In genomic region chr7:50610521-50611277, GRCh38 we compare ENCODE assay signal across 1 cellular context.
TF ChIP-seq lines count a peak whose summit lies in the region.

No MANE protein-coding gene starts in this region.

TF ChIP-seq in IMR-90, 13 proteins besides CTCF, POLR2A, EP300 and RAD21:
- TF ChIP-seq MXI1 (IDR thresholded peaks at IDR 0.05; ENCODE audit: borderline replicate concordance, low read depth, low read length), result no peak
- no peak for TF ChIP-seq ELK1 (IDR thresholded peaks at IDR 0.05; ENCODE audit: borderline replicate concordance, low read depth, low read length)
- no peak for TF ChIP-seq RFX5 (IDR thresholded peaks at IDR 0.05; ENCODE audit: low read depth, low read length)
- no peak for TF ChIP-seq CHD1 (IDR thresholded peaks at IDR 0.05; ENCODE audit: low read depth, low read length)
- no peak for TF ChIP-seq RCOR1 (IDR thresholded peaks at IDR 0.05; ENCODE audit: insufficient replicate concordance, low read length)
- TF ChIP-seq SMC3 (IDR thresholded peaks at IDR 0.05; ENCODE audit: low read depth, low read length), result no peak
- no peak for TF ChIP-seq BHLHE40 (IDR thresholded peaks at IDR 0.05; ENCODE audit: low read depth, low read length)
- no peak for TF ChIP-seq USF2 (IDR thresholded peaks at IDR 0.05; ENCODE audit: low read depth, low read length)
- TF ChIP-seq MAZ (IDR thresholded peaks at IDR 0.05; ENCODE audit: borderline replicate concordance, low read depth, low read length), result no peak
- TF ChIP-seq FOS (IDR thresholded peaks at IDR 0.05; ENCODE audit: low read depth, low read length), result no peak
- TF ChIP-seq CEBPB (IDR thresholded peaks at IDR 0.05; ENCODE audit: low read depth, low read length), result no peak
- TF ChIP-seq NFE2L2 (IDR thresholded peaks at IDR 0.05; ENCODE audit: low read depth, low read length), result no peak
- no peak for TF ChIP-seq MAFK (IDR thresholded peaks at IDR 0.05; ENCODE audit: low read depth, low read length)
